ENCODE assay signal across 13 cellular contexts in genomic region chr3:196462680-196463477, GRCh38. TPM values are rescaled to one million over a fixed set of nuclear protein-coding genes. Genes with fewer than 3 reads are reported as not detected.
"Had no signal": no experiment of that assay in that cellular context is flagged by ENCODE, and none has a peak within 500 bp of the region (broad histone marks: within the 10 kb centered on the region; RNA-seq: fewer than 3 reads in every experiment).

No MANE protein-coding gene starts in this region.

RNA-seq across cellular contexts. Expression of gene SMCO1, which starts 52.3 kb away (rescaled TPM):
- total RNA-seq: activated CD4-positive, alpha-beta memory T cell treated with anti-CD3 and anti-CD28 coated beads, Interleukin-2, amount 10 ng/mL, durations not matched to agents 7 days and 5 days; activated CD4-positive, alpha-beta T cell treated with anti-CD3 and anti-CD28 coated beads for 36 hours; activated CD4-positive, alpha-beta T cell treated with anti-CD3 and anti-CD28 coated beads, Interleukin-2, amount 10 ng/mL, durations not matched to agents 7 days and 5 days; activated CD8-positive, alpha-beta memory T cell treated with anti-CD3 and anti-CD28 coated beads, Interleukin-2, amount 10 ng/mL, durations not matched to agents 7 days and 5 days; activated naive CD8-positive, alpha-beta T cell treated with anti-CD3 and anti-CD28 coated beads, Interleukin-2, amount 10 ng/mL, durations not matched to agents 7 days and 5 days; ascending aorta; bronchial epithelial cell; chondrocyte; colonic mucosa; T-helper 17 cell; T-helper 2 cell treated with Interferon-gamma antibody and Interleukin-4, amounts not matched to agents 100 ng/mL and 5 ng/mL, for 36 hours; WTC11 had no signal
- polyA plus RNA-seq: adipose tissue had no signal
